Comparison of ENCODE assay signal across 8 cellular contexts in genomic region chr7:1043552-1044188, GRCh38. TPM values are rescaled to one million over a fixed set of nuclear protein-coding genes. Genes with fewer than 3 reads are reported as not detected.
DNase-seq lines count a peak whose midpoint lies in the region; TF ChIP-seq lines count a peak whose summit lies in the region.

No MANE protein-coding gene starts in this region.

- H3K79me2 ChIP-seq in fibroblast of lung (ENCODE audit: control insufficient read depth, insufficient read depth, low read length) (no peaks in the 10 kb centered on the region), parathyroid adenoma (peaks cover 16% of the 10 kb centered on the region)

- BruUV-seq in Calu3 (replicated peaks; lab: Mats Ljungman, UMichigan) = TSS peak; percentile 85

- POLR2A ChIA-PET in GM10248 (lab: Yijun Ruan, JAX) = no interaction called here

- intact Hi-C loops in Calu3 (cut with micrococcal nuclease; ENCODE audit: unreplicated experiment) = no loop called here

- H3K4me1 Mint-ChIP-seq in Calu3 (ENCODE audit: low read depth, unreplicated experiment) = peaks cover 42% of the 10 kb centered on the region

- DNase-seq in Calu3 (no peak), SK-N-MC (ENCODE audit: low read depth, low spot score) (no peak), fibroblast of lung (ENCODE audit: low read depth in 2 of 2) (no peak), HuH-7.5 (ENCODE audit: low spot score) (no peak), GM10248 (ENCODE audit: extremely low spot score) (no peak), NCI-H510A treated with DMSO at 0.1 percent for 48 hours (lab: John Stamatoyannopoulos, UW) (no peak)
- no peak for DNase-seq in central memory CD4-positive, alpha-beta T cell

- H3K27ac ChIP-seq in SK-N-MC = peak overlapping the region; percentile 99
- peak overlapping the region; percentile 60 for H3K27ac ChIP-seq in fibroblast of lung (ENCODE audit: insufficient read depth, low read length)
- H3K27ac ChIP-seq in parathyroid adenoma = peak overlapping the region; percentile 57

- peak overlapping the region; percentile 77 for H3K4me3 ChIP-seq in SK-N-MC
- peak overlapping the region; percentile 16 to 60 (median 34) for H3K4me3 ChIP-seq in fibroblast of lung (replicated peaks in 1 of 4; ENCODE audit: control extremely low read depth in 1 of 4, insufficient read depth in 1 of 4, low read depth in 3 of 4, low read length in 4 of 4)
- peak overlapping the region; percentile 35 for H3K4me3 ChIP-seq in parathyroid adenoma (ENCODE audit: low read depth, low read length)

- TF ChIP-seq CTCF in Calu3 (IDR thresholded peaks at IDR 0.05; ENCODE audit: unreplicated experiment) (no peak), fibroblast of lung (conservative IDR thresholded peaks at IDR 0.05 in 1 of 2, IDR thresholded peaks at IDR 0.05 in 1 of 2; ENCODE audit: low read depth in 1 of 2, low read length in 2 of 2) (no peak), parathyroid adenoma (IDR thresholded peaks at IDR 0.05) (no peak), GM10248 (IDR thresholded peaks at IDR 0.05; ENCODE audit: control extremely low read depth, extremely low read depth, low read depth, missing control alignments) (no peak)

- no peaks in the 10 kb centered on the region for H4K20me1 ChIP-seq in fibroblast of lung (ENCODE audit: control insufficient read depth, extremely low read depth, insufficient read depth, low read length)

- H2AFZ ChIP-seq in fibroblast of lung (ENCODE audit: low read length) (peak overlapping the region; percentile 44), parathyroid adenoma (peak overlapping the region; percentile 66)

- no peaks in the 10 kb centered on the region for H3K9me3 ChIP-seq in SK-N-MC (ENCODE audit: low read depth, low read length)
- H3K9me3 ChIP-seq in fibroblast of lung (ENCODE audit: control insufficient read depth, insufficient read depth, low read depth, low read length) = no peaks in the 10 kb centered on the region
- no peaks in the 10 kb centered on the region for H3K9me3 ChIP-seq in parathyroid adenoma (ENCODE audit: control insufficient read depth, low read length)

- H3K4me3 Mint-ChIP-seq in Calu3 (ENCODE audit: low read depth, unreplicated experiment) = peak overlapping the region; percentile 62

- H3K36me3 ChIP-seq in SK-N-MC (ENCODE audit: insufficient read depth, low read length) = no peaks in the 10 kb centered on the region
- H3K36me3 ChIP-seq in fibroblast of lung (ENCODE audit: control insufficient read depth, insufficient read depth, low read length) = no peaks in the 10 kb centered on the region
- H3K36me3 ChIP-seq in parathyroid adenoma (ENCODE audit: control insufficient read depth, insufficient read depth, low read length) = no peaks in the 10 kb centered on the region

- H3K36me3 Mint-ChIP-seq in Calu3 (ENCODE audit: insufficient read depth, unreplicated experiment) = peaks cover 24% of the 10 kb centered on the region

- H3K27me3 ChIP-seq in fibroblast of lung (ENCODE audit: control insufficient read depth, insufficient read depth, low read length) (no peaks in the 10 kb centered on the region), parathyroid adenoma (ENCODE audit: control insufficient read depth, insufficient read depth, low read length) (no peaks in the 10 kb centered on the region)

- H3K4me1 ChIP-seq in fibroblast of lung (ENCODE audit: control insufficient read depth, extremely low read depth, insufficient read depth, low read length) (peaks cover 15% of the 10 kb centered on the region), parathyroid adenoma (peaks cover 29% of the 10 kb centered on the region)

- CTCF ChIA-PET in Calu3 (lab: Charles Lee) (interaction anchor here (1.2 to 3.0 kb wide), 4 partner anchors 9 to 51 kb away, joined by 4 to 17 read pairs (median 6); no protein-coding TSS in a partner anchor), GM10248 (lab: Yijun Ruan, JAX) (interaction anchor here (1.0 to 5.5 kb wide), 11 partner anchors 12 to 63 kb away, joined by 3 to 38 read pairs (median 5); no protein-coding TSS in a partner anchor)

- H3K9me3 Mint-ChIP-seq in Calu3 (ENCODE audit: low read depth, unreplicated experiment) = no peaks in the 10 kb centered on the region

- H3K4me2 ChIP-seq in fibroblast of lung (ENCODE audit: extremely low read depth, insufficient read depth, low read length) (peak overlapping the region; percentile 67), parathyroid adenoma (ENCODE audit: low read length) (peak overlapping the region; percentile 78)

- peak overlapping the region; percentile 81 for H3K27ac Mint-ChIP-seq in Calu3 (ENCODE audit: unreplicated experiment)

- no peaks in the 10 kb centered on the region for H3K27me3 Mint-ChIP-seq in Calu3 (ENCODE audit: unreplicated experiment)

- peak overlapping the region; percentile 84 for H3K9ac ChIP-seq in SK-N-MC (ENCODE audit: insufficient read length)
- peak overlapping the region; percentile 17 for H3K9ac ChIP-seq in fibroblast of lung (ENCODE audit: insufficient read depth, low read length)
- no peak overlapping the region for H3K9ac ChIP-seq in parathyroid adenoma

RNA-seq across cellular contexts. Expression of gene GPR146, which starts 0.7 kb away (rescaled TPM):
- total RNA-seq in Calu3 (2022) = 0.66 and 1.8 TPM in 2 replicates
- 3.1 and 3.3 TPM in 2 replicates for total RNA-seq in fibroblast of lung
- polyA plus RNA-seq in fibroblast of lung = 0.30 and 2.2 TPM in 2 replicates
- polyA plus RNA-seq in fibroblast of lung (2012) = 0.27 and 0.87 TPM in 2 replicates
- polyA minus RNA-seq in fibroblast of lung (ENCODE audit: low replicate concordance) = 0.44 and 18.7 TPM in 2 replicates

RNA-seq across cellular contexts. Expression of gene GPER1, which starts 44.2 kb away (rescaled TPM):
- total RNA-seq in Calu3 (2022) = 0.26 and 1.1 TPM in 2 replicates
- total RNA-seq in fibroblast of lung = 1.5 and 2.3 TPM in 2 replicates
- 2.0 and 2.4 TPM in 2 replicates for polyA plus RNA-seq in fibroblast of lung
- 2.2 and 2.9 TPM in 2 replicates for polyA plus RNA-seq in fibroblast of lung (2012)
- polyA minus RNA-seq in fibroblast of lung (ENCODE audit: low replicate concordance) = 3.5 TPM in 2 replicates
